In the genomic region with DNA sequence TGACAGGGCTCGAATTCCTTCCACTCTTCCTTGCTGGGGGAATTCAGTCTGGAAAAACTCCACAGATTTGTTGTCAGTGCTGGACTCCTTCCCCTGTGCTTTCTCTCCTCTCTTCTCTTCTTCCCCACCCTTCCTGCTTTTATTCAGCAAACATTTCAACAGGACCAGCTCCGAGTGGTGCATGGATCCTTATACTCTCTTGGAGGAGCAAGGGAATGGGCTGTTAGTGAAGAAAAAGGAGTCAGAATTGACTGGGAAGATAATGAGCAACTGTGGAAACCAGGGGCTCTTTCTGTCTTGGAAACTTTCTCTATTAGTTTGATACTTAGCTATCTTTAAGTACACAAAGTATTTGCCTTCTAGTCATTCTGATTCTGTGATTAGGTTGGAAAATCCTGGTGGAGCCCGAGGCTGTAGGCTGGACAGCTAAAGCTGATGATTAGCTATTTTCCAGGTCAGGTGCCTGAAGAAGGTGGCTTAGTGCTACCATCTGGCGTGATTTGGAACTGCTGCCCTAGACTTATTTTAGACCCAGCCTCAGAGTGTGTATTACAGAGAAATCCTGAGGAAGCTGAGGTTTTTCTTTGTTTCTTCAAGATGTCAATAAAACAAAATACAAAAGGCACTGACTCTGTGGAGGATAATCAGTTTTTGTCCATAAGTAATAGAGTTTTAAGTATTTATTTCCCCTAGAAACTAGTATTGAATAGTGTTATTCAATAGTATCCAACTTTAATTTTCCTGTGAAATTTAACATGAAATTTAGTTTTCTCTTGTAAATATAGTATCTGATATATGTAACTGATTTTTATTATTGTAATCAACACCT, we compare ENCODE assay signal across 8 cellular contexts. TPM values are rescaled to one million over a fixed set of nuclear protein-coding genes. Genes with fewer than 3 reads are reported as not detected.
DNase-seq lines count a peak whose midpoint lies in the region; ATAC-seq and TF ChIP-seq lines count a peak whose summit lies in the region.

No MANE protein-coding gene starts in this region.

- peak overlapping the region; percentile 18; the same call in 1 of the 2 replicates for H2BK20ac ChIP-seq in IMR-90 (ENCODE audit: low read depth, low read length)

- H3K9me3 ChIP-seq in ES-I3 (ENCODE audit: control insufficient read depth, insufficient read depth, low read length), result no peaks in the 10 kb centered on the region
- H3K9me3 ChIP-seq in IMR-90 (ENCODE audit: control insufficient read depth, insufficient read depth, low read length), result no peaks in the 10 kb centered on the region
- no peaks in the 10 kb centered on the region for H3K9me3 ChIP-seq in tibial nerve

- POLR2A ChIA-PET in IMR-90 (lab: Charles Lee; ENCODE audit: unreplicated experiment), result no interaction called here

- no peak overlapping the region for H3K4me2 ChIP-seq in IMR-90 (ENCODE audit: low read depth, low read length)

- no peak overlapping the region for H2AK9ac ChIP-seq in IMR-90 (replicated peaks; ENCODE audit: low read depth, low read length, poor library complexity)

- H3K4ac ChIP-seq in IMR-90 (ENCODE audit: low read depth, low read length), result peak overlapping the region; percentile 73; the same call in 1 of the 2 replicates

- WGBS in IMR-90 (ENCODE audit: extremely low coverage in 2 of 2, insufficient read length in 1 of 2), 2 experiments, result 25% methylated on average over 1 of the region's 4 CpGs; no CpG with 5 or more reads in 1 of the 2 experiments
- WGBS in tibial nerve, 2 donors, result 40 to 44% methylated on average over 4 of the region's 4 CpGs

- H3K27me3 Mint-ChIP-seq in effector memory CD8-positive, alpha-beta T cell, result no peaks in the 10 kb centered on the region

- peak overlapping the region; percentile 63; the same call in 1 of the 2 replicates for H3K14ac ChIP-seq in IMR-90 (replicated peaks; ENCODE audit: low read depth, low read length)

- TF ChIP-seq POLR2A in IMR-90 (IDR thresholded peaks at IDR 0.05; ENCODE audit: low read depth, low read length) (no peak), tibial nerve (IDR thresholded peaks at IDR 0.05) (no peak)

- no peak overlapping the region; the same call in 1 of the 2 replicates for H4K91ac ChIP-seq in IMR-90 (ENCODE audit: insufficient read depth, low read depth, low read length)

- dilution Hi-C loops in IMR-90 (cut with HindIII; ENCODE audit: low sequenced_read_pairs, unreplicated experiment), result no loop called here

- H4K8ac ChIP-seq in IMR-90 (ENCODE audit: low read depth in 2 of 2, low read length in 2 of 2), result peak overlapping the region in 1 of 2 experiments; percentile 8; a peak in 1 of 4 replicates

- H2BK5ac ChIP-seq in IMR-90 (ENCODE audit: low read depth, low read length, poor library complexity, severe bottlenecking), result peak overlapping the region; percentile 10

- intact Hi-C loops in IMR-90 (cut with micrococcal nuclease), result loop anchor here (1.0 to 2.0 kb wide), 3 partner anchors 66 to 131 kb away; partner anchors contain the start of gene HERC3

- peak; percentile 88 for ATAC-seq in GM21737 (IDR thresholded peaks at IDR 0.05; ENCODE audit: unreplicated experiment)
- ATAC-seq in IMR-90 (ENCODE audit: low read depth), result peak; percentile 89
- peak; percentile 69 for ATAC-seq in effector memory CD8-positive, alpha-beta T cell (replicated peaks)

- H3K27me3 ChIP-seq in IMR-90 (ENCODE audit: control insufficient read depth, insufficient read depth, low read length) (no peaks in the 10 kb centered on the region), tibial nerve (no peaks in the 10 kb centered on the region)

- no peaks in the 10 kb centered on the region for H3K36me3 ChIP-seq in ES-I3 (ENCODE audit: insufficient read depth, low read length)
- peaks cover 2% of the 10 kb centered on the region for H3K36me3 ChIP-seq in IMR-90 (ENCODE audit: control insufficient read depth, insufficient read depth, low read length)
- peaks cover 0 to 65% (median 10%) of the 10 kb centered on the region in 3 donors for H3K36me3 ChIP-seq in tibial nerve

- CTCF ChIA-PET in IMR-90 (lab: Yijun Ruan, JAX), result interaction anchor here (0.5 to 1.4 kb wide), 17 partner anchors 9 to 221 kb away, joined by 3 to 14 read pairs (median 4); partner anchors contain the start of genes HERC3 and PYURF

- H4K20me1 ChIP-seq in IMR-90 (ENCODE audit: insufficient read depth, low read length), result no peaks in the 10 kb centered on the region

- TF ChIP-seq RAD21 in IMR-90 (IDR thresholded peaks at IDR 0.05; ENCODE audit: low read length), result peak; percentile 76

- H2BK15ac ChIP-seq in IMR-90 (ENCODE audit: low read depth, low read length), result no peak overlapping the region; the same call in 2 of the 3 replicates

- no peak overlapping the region for H3K56ac ChIP-seq in IMR-90 (ENCODE audit: extremely low read depth, insufficient read depth, low read length)

- peak overlapping the region; percentile 59 for H2BK120ac ChIP-seq in IMR-90 (ENCODE audit: low read depth, low read length)

- H3K79me1 ChIP-seq in IMR-90 (ENCODE audit: low read depth in 1 of 2, low read length in 2 of 2), result peaks cover 0 to 17% of the 10 kb centered on the region in 2 experiments; a peak in 2 of 4 replicates

- TF ChIP-seq CTCF in IMR-90 (conservative IDR thresholded peaks at IDR 0.05; ENCODE audit: low read depth, low read length), result peak; percentile 69
- TF ChIP-seq CTCF in tibial nerve (IDR thresholded peaks at IDR 0.05), result peak; percentile 51 to 75 (median 66)

- H3K27ac ChIP-seq in IMR-90 (ENCODE audit: insufficient read depth, low read length), result no peak overlapping the region
- H3K27ac ChIP-seq in tibial nerve, result peak overlapping the region in 2 of 4 donors; percentile 20 to 70

- H3K36me3 Mint-ChIP-seq in effector memory CD8-positive, alpha-beta T cell (ENCODE audit: insufficient read depth), result peaks cover 34% of the 10 kb centered on the region

- H3K4me1 ChIP-seq in ES-I3 (ENCODE audit: insufficient read depth, low read length) (peaks cover 4% of the 10 kb centered on the region), IMR-90 (ENCODE audit: control insufficient read depth, insufficient read depth, low read length) (peaks cover 15% of the 10 kb centered on the region), tibial nerve (peaks cover 0 to 3% (median 0%) of the 10 kb centered on the region in 4 donors)

- peak overlapping the region; percentile 14; the same call in 1 of the 2 replicates for H3K9ac ChIP-seq in ES-I3 (ENCODE audit: low read depth, low read length)
- H3K9ac ChIP-seq in IMR-90 (ENCODE audit: low read depth, low read length), result no peak overlapping the region

- H3K4me3 ChIP-seq in IMR-90 (ENCODE audit: insufficient read depth, low read depth, low read length) (no peak overlapping the region), tibial nerve (no peak overlapping the region)

- H2AFZ ChIP-seq in IMR-90 (replicated peaks; ENCODE audit: low read length, poor library complexity), result peak overlapping the region; percentile 69

- H3K4me3 Mint-ChIP-seq in effector memory CD8-positive, alpha-beta T cell, result no peak overlapping the region

- H3K27ac Mint-ChIP-seq in effector memory CD8-positive, alpha-beta T cell, result peak overlapping the region; percentile 63

- DNase-seq in ACHN, result peak; percentile 66
- DNase-seq in IMR-90, result peak; percentile 77
- peak; percentile 34 for DNase-seq in UCSD-AML1 (lab: John Stamatoyannopoulos, UW; ENCODE audit: unreplicated experiment)
- peak in 2 of 3 experiments; percentile 3 to 8 for DNase-seq in effector memory CD8-positive, alpha-beta T cell
- DNase-seq in lung microvascular endothelial cell (ENCODE audit: low read depth in 2 of 2), result peak; percentile 82 to 89
- peak in 1 of 2 donors; percentile 55 for DNase-seq in tibial nerve (ENCODE audit: low spot score in 2 of 2)

- in situ Hi-C loops in ACHN (cut with HindIII; ENCODE audit: low pct_ligation_motif_present, low pct_unique_long_range_greater_than_20kb, low sequenced_read_pairs), result no loop called here
- in situ Hi-C loops in IMR-90 (cut with MboI; ENCODE audit: low sequenced_read_pairs), result loop anchor here (5.0 kb wide), 1 partner anchor 122 kb away; no protein-coding TSS in a partner anchor

- BruUV-seq in IMR-90 (replicated peaks; lab: Mats Ljungman, UMichigan), result no TSS peak

- H3K9me3 Mint-ChIP-seq in effector memory CD8-positive, alpha-beta T cell, result no peaks in the 10 kb centered on the region

- peak overlapping the region; percentile 31; the same call in 1 of the 2 replicates for H3K23ac ChIP-seq in IMR-90 (ENCODE audit: low read depth, low read length)

- H2AK5ac ChIP-seq in IMR-90 (ENCODE audit: low read depth, low read length), result peak overlapping the region; percentile 21; the same call in 1 of the 2 replicates

- peaks cover 2 to 4% of the 10 kb centered on the region in 2 donors for H3K4me1 Mint-ChIP-seq in effector memory CD8-positive, alpha-beta T cell (ENCODE audit: low read depth in 2 of 2)

- H3K18ac ChIP-seq in IMR-90 (ENCODE audit: low read depth, low read length), result peak overlapping the region; percentile 17; the same call in 1 of the 2 replicates

- H4K5ac ChIP-seq in IMR-90 (ENCODE audit: low read depth, low read length), result no peak overlapping the region

- peak in 1 of 2 donors; percentile 26 for TF ChIP-seq EP300 in tibial nerve (IDR thresholded peaks at IDR 0.05)

- H3K9me1 ChIP-seq in IMR-90 (ENCODE audit: insufficient read depth, low read length), result peaks cover 13% of the 10 kb centered on the region

TF ChIP-seq in IMR-90, 13 proteins besides CTCF, POLR2A, EP300 and RAD21:
- TF ChIP-seq, protein P1, sequence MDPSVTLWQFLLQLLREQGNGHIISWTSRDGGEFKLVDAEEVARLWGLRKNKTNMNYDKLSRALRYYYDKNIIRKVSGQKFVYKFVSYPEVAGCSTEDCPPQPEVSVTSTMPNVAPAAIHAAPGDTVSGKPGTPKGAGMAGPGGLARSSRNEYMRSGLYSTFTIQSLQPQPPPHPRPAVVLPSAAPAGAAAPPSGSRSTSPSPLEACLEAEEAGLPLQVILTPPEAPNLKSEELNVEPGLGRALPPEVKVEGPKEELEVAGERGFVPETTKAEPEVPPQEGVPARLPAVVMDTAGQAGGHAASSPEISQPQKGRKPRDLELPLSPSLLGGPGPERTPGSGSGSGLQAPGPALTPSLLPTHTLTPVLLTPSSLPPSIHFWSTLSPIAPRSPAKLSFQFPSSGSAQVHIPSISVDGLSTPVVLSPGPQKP (IDR thresholded peaks at IDR 0.05; ENCODE audit: borderline replicate concordance, low read depth, low read length), result no peak
- TF ChIP-seq MAZ (IDR thresholded peaks at IDR 0.05; ENCODE audit: borderline replicate concordance, low read depth, low read length), result no peak
- TF ChIP-seq MAFK (IDR thresholded peaks at IDR 0.05; ENCODE audit: low read depth, low read length), result no peak
- TF ChIP-seq BHLHE40 (IDR thresholded peaks at IDR 0.05; ENCODE audit: low read depth, low read length), result no peak
- TF ChIP-seq SMC3 (IDR thresholded peaks at IDR 0.05; ENCODE audit: low read depth, low read length), result peak; percentile 72
- TF ChIP-seq MXI1 (IDR thresholded peaks at IDR 0.05; ENCODE audit: borderline replicate concordance, low read depth, low read length), result no peak

RNA-seq across cellular contexts. Expression of gene NAP1L5, which starts 38.4 kb away (rescaled TPM):
- total RNA-seq in IMR-90 (2012; rRNA removed) (3.9 and 5.6 TPM in 2 replicates), lung microvascular endothelial cell (2.2 and 2.6 TPM in 2 replicates), tibial nerve (10 to 100 TPM in 3 of 4 donors, 1 to 10 TPM in 1; 6.1 to 10.2 (median 10.0) TPM)
- polyA plus RNA-seq in IMR-90 (2012; rRNA removed), result 5.3 and 6.0 TPM in 2 replicates
- polyA plus RNA-seq in IMR-90 (2012; cell fraction: cytosol; rRNA removed), result 2.1 and 2.9 TPM in 2 replicates
- 0.71 and 2.5 TPM in 2 replicates for polyA plus RNA-seq in IMR-90 (2012; cell fraction: nucleus; rRNA removed; ENCODE audit: low replicate concordance)
